1 cellular context compared by ENCODE assay signal in genomic region chr19:2469102-2469914, GRCh38.
A peak's percentile ranks its signal among the peaks of the same experiment; 100 is the strongest.
TF ChIP-seq lines count a peak whose summit lies in the region.

No MANE protein-coding gene starts in this region.

TF ChIP-seq in HEK293, 187 proteins besides CTCF, POLR2A, EP300 and RAD21:
- TF ChIP-seq SCRT1 (tag by site-specific recombination; IDR thresholded peaks at IDR 0.05; ENCODE audit: borderline replicate concordance) (peak; percentile 93), SP2 (tag by site-specific recombination; IDR thresholded peaks at IDR 0.05) (peak; percentile 16; the same call in 1 of the 2 replicates), SP7 (tag by site-specific recombination; IDR thresholded peaks at IDR 0.05) (0 out of 2 replicates have a peak, but pooled peaks have one; percentile 39), ZNF768 (tag by site-specific recombination; IDR thresholded peaks at IDR 0.05) (peak; percentile 30; the same call in 1 of the 2 replicates), PRDM10 (tag by site-specific recombination; IDR thresholded peaks at IDR 0.05) (no peak), ZNF600 (tag by site-specific recombination; IDR thresholded peaks at IDR 0.05) (peak; percentile 58; the same call in 1 of the 2 replicates), ZNF629 (tag by site-specific recombination; IDR thresholded peaks at IDR 0.05) (peak; percentile 76), ZBTB21 (tag by site-specific recombination; IDR thresholded peaks at IDR 0.05) (peak; percentile 31; the same call in 1 of the 2 replicates), ZFHX2 (tag by site-specific recombination; conservative IDR thresholded peaks at IDR 0.05) (peak; percentile 30; the same call in 1 of the 2 replicates), ZNF398 (tag by site-specific recombination; IDR thresholded peaks at IDR 0.05) (peak; percentile 74), ZIC2 (tag by site-specific recombination; IDR thresholded peaks at IDR 0.05) (peak; percentile 23; the same call in 1 of the 2 replicates), ZNF366 (tag by site-specific recombination; conservative IDR thresholded peaks at IDR 0.05) (peak; percentile 33; the same call in 1 of the 2 replicates), SCRT2 (tag by site-specific recombination; IDR thresholded peaks at IDR 0.05) (peak; percentile 97), BCL11A (tag by site-specific recombination; IDR thresholded peaks at IDR 0.05; ENCODE audit: low read depth) (no peak), EGR2 (tag by site-specific recombination; IDR thresholded peaks at IDR 0.05; ENCODE audit: low read depth) (peak; percentile 42; the same call in 1 of the 2 replicates), KLF17 (tag by site-specific recombination; IDR thresholded peaks at IDR 0.05) (peak; percentile 44; the same call in 1 of the 2 replicates), ZEB2 (tag by site-specific recombination; IDR thresholded peaks at IDR 0.05) (peak; percentile 45), ZBTB1 (tag by site-specific recombination; IDR thresholded peaks at IDR 0.05) (peak; percentile 13; the same call in 1 of the 2 replicates), ZNF335 (tag by site-specific recombination; conservative IDR thresholded peaks at IDR 0.05) (0 out of 2 replicates have a peak, but pooled peaks have one; percentile 27), ZNF132 (tag by site-specific recombination; IDR thresholded peaks at IDR 0.05; ENCODE audit: borderline replicate concordance) (no peak), PATZ1 (tag by site-specific recombination; IDR thresholded peaks at IDR 0.05) (peak; percentile 22; the same call in 1 of the 2 replicates), ZBTB49 (tag by site-specific recombination; IDR thresholded peaks at IDR 0.05; ENCODE audit: low read depth) (no peak), ZNF707 (tag by site-specific recombination; IDR thresholded peaks at IDR 0.05) (no peak), ZNF239 (tag by site-specific recombination; IDR thresholded peaks at IDR 0.05) (no peak), ZNF510 (tag by site-specific recombination; IDR thresholded peaks at IDR 0.05; ENCODE audit: insufficient replicate concordance) (no peak)
